38 cellular contexts compared by ENCODE assay signal in the genomic region with DNA sequence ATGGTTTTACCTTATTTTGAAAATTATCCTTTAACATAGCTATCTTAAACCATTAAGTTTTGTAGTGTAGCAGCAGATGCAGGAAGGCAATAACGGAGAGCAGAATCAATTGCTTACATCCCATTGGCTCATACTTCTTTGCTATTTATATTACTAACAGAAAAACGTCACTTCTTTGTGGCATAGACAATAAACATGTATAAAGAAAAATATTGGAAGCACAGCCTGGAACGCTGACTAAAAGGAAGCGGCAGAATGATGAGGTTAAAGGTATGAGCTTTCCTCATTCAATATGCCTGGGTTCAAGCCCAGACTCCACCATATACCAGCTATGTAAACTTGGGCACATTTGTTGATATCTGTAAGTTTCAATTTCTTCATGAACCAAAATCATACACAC. TPM values are rescaled to one million over a fixed set of nuclear protein-coding genes. Genes with fewer than 3 reads are reported as not detected.
"Had no signal": no experiment of that assay in that cellular context is flagged by ENCODE, and none has a peak within 500 bp of the region (broad histone marks: within the 10 kb centered on the region; RNA-seq: fewer than 3 reads in every experiment).

No MANE protein-coding gene starts in this region.

- H3K9me3 Mint-ChIP-seq: activated CD4-positive, alpha-beta memory T cell treated with anti-CD3 and anti-CD28 coated beads, Interleukin-2, amount 10 ng/mL, durations not matched to agents 7 days and 5 days; activated naive CD8-positive, alpha-beta T cell treated with anti-CD3 and anti-CD28 coated beads for 36 hours; activated T-cell treated with anti-CD3 and anti-CD28 coated beads, Interleukin-2, amount 50 U/mL, for 72 hours; activated T-helper 17 cell treated with anti-CD3 and anti-CD28 coated beads, Interleukin-2, amount 50 U/mL, for 72 hours; brain had no signal

- H3K4me1 Mint-ChIP-seq: activated CD4-positive, alpha-beta memory T cell treated with anti-CD3 and anti-CD28 coated beads, Interleukin-2, amount 10 ng/mL, durations not matched to agents 7 days and 5 days; activated CD8-positive, alpha-beta memory T cell treated with anti-CD3 and anti-CD28 coated beads, Interleukin-2, amount 10 ng/mL, durations not matched to agents 7 days and 5 days; activated naive CD8-positive, alpha-beta T cell treated with anti-CD3 and anti-CD28 coated beads for 36 hours; activated T-helper 17 cell treated with anti-CD3 and anti-CD28 coated beads, Interleukin-2, amount 50 U/mL, for 72 hours; brain had no signal

- H3K4me2 ChIP-seq: PC-9 had no signal

- H3K9me3 ChIP-seq: ascending aorta had no signal

- H3K36me3 ChIP-seq: ascending aorta, WERI-Rb-1 had no signal

- H3K27ac ChIP-seq: PC-9, RWPE1, WERI-Rb-1 had no signal

- DNase-seq: activated CD4-positive, alpha-beta memory T cell treated with anti-CD3 and anti-CD28 coated beads, Interleukin-2, amount 10 ng/mL, durations not matched to agents 7 days and 5 days; activated CD4-positive, alpha-beta T cell treated with anti-CD3 and anti-CD28 coated beads for 1 hour; activated CD4-positive, alpha-beta T cell treated with anti-CD3 and anti-CD28 coated beads for 48 hours; activated CD4-positive, CD25-positive, alpha-beta regulatory T cell; activated CD8-positive, alpha-beta memory T cell treated with anti-CD3 and anti-CD28 coated beads for 24 hours; activated CD8-positive, alpha-beta memory T cell treated with anti-CD3 and anti-CD28 coated beads, Interleukin-2, amount 10 ng/mL, durations not matched to agents 7 days and 5 days; activated CD8-positive, alpha-beta memory T cell treated with anti-CD3 and anti-CD28 coated beads, Interleukin-2, amount 50 U/mL, for 48 hours; activated effector memory CD4-positive, alpha-beta T cell treated with anti-CD3 and anti-CD28 coated beads, Interleukin-2, amount 50 U/mL, for 16 hours; activated naive CD4-positive, alpha-beta T cell; activated naive CD4-positive, alpha-beta T cell treated with anti-CD3 and anti-CD28 coated beads, Interleukin-2, amount 50 U/mL, for 16 hours; activated naive CD8-positive, alpha-beta T cell treated with anti-CD3 and anti-CD28 coated beads for 36 hours; activated T-cell treated with anti-CD3 and anti-CD28 coated beads, Interleukin-2, amount 50 U/mL, for 72 hours; amygdala; central memory CD4-positive, alpha-beta T cell; KG1; MM.1S; MV-4-11; NCI-H1092; NCI-H1436 treated with DMSO at 0.1 percent for 48 hours; NCI-H1694 treated with DMSO at 0.1 percent for 48 hours; NCI-H2029; NCI-H510A; NCI-H526; NCI-H748 treated with DMSO at 0.1 percent for 48 hours; NK-92 treated with Interleukin-12 subunit alpha and Interleukin-12 subunit beta, amount 100 ng/mL, for 24 hours; PC-9; SIG-M5; SW 1271; T1000; WERI-Rb-1 had no signal

- H3K27me3 Mint-ChIP-seq: activated CD4-positive, alpha-beta memory T cell treated with anti-CD3 and anti-CD28 coated beads, Interleukin-2, amount 10 ng/mL, durations not matched to agents 7 days and 5 days had no signal

- H3K27ac Mint-ChIP-seq: activated CD4-positive, alpha-beta memory T cell treated with anti-CD3 and anti-CD28 coated beads, Interleukin-2, amount 10 ng/mL, durations not matched to agents 7 days and 5 days; activated CD8-positive, alpha-beta memory T cell treated with anti-CD3 and anti-CD28 coated beads, Interleukin-2, amount 10 ng/mL, durations not matched to agents 7 days and 5 days; activated naive CD8-positive, alpha-beta T cell treated with anti-CD3 and anti-CD28 coated beads for 36 hours; activated T-cell treated with anti-CD3 and anti-CD28 coated beads, Interleukin-2, amount 50 U/mL, for 72 hours; activated T-helper 17 cell treated with anti-CD3 and anti-CD28 coated beads, Interleukin-2, amount 50 U/mL, for 72 hours; brain had no signal

- H3K4me3 Mint-ChIP-seq: activated CD4-positive, alpha-beta memory T cell treated with anti-CD3 and anti-CD28 coated beads, Interleukin-2, amount 10 ng/mL, durations not matched to agents 7 days and 5 days; activated CD8-positive, alpha-beta memory T cell treated with anti-CD3 and anti-CD28 coated beads, Interleukin-2, amount 10 ng/mL, durations not matched to agents 7 days and 5 days; activated naive CD8-positive, alpha-beta T cell treated with anti-CD3 and anti-CD28 coated beads for 36 hours; activated T-cell treated with anti-CD3 and anti-CD28 coated beads, Interleukin-2, amount 50 U/mL, for 72 hours; activated T-helper 17 cell treated with anti-CD3 and anti-CD28 coated beads, Interleukin-2, amount 50 U/mL, for 72 hours; brain had no signal

- H3K36me3 Mint-ChIP-seq: activated CD8-positive, alpha-beta memory T cell treated with anti-CD3 and anti-CD28 coated beads, Interleukin-2, amount 10 ng/mL, durations not matched to agents 7 days and 5 days; activated naive CD8-positive, alpha-beta T cell treated with anti-CD3 and anti-CD28 coated beads for 36 hours; brain had no signal

- H2AFZ ChIP-seq: PC-9 had no signal

- FAIRE-seq: RCC 7860 had no signal

- H3K27me3 ChIP-seq: ascending aorta had no signal

- H3K4me3 ChIP-seq: ascending aorta, PC-9 had no signal

RNA-seq across cellular contexts. Expression of gene BMPER, which starts 24.0 kb away (rescaled TPM):
- total RNA-seq: activated CD4-positive, alpha-beta memory T cell treated with anti-CD3 and anti-CD28 coated beads, Interleukin-2, amount 10 ng/mL, durations not matched to agents 7 days and 5 days; activated CD8-positive, alpha-beta memory T cell treated with anti-CD3 and anti-CD28 coated beads, Interleukin-2, amount 10 ng/mL, durations not matched to agents 7 days and 5 days; activated naive CD8-positive, alpha-beta T cell treated with anti-CD3 and anti-CD28 coated beads for 36 hours; ascending aorta; OCI-LY7; T-helper 1 cell treated with Interleukin-12 subunit alpha and Interleukin-12 subunit beta and Interleukin-4 antibody, amounts not matched to agents 30 ng/mL and 1 ng/mL, for 36 hours; T-helper 2 cell treated with Interferon-gamma antibody and Interleukin-4, amounts not matched to agents 100 ng/mL and 5 ng/mL, for 36 hours had no signal
